Comparison of ENCODE assay signal across 12 cellular contexts in the genomic region with DNA sequence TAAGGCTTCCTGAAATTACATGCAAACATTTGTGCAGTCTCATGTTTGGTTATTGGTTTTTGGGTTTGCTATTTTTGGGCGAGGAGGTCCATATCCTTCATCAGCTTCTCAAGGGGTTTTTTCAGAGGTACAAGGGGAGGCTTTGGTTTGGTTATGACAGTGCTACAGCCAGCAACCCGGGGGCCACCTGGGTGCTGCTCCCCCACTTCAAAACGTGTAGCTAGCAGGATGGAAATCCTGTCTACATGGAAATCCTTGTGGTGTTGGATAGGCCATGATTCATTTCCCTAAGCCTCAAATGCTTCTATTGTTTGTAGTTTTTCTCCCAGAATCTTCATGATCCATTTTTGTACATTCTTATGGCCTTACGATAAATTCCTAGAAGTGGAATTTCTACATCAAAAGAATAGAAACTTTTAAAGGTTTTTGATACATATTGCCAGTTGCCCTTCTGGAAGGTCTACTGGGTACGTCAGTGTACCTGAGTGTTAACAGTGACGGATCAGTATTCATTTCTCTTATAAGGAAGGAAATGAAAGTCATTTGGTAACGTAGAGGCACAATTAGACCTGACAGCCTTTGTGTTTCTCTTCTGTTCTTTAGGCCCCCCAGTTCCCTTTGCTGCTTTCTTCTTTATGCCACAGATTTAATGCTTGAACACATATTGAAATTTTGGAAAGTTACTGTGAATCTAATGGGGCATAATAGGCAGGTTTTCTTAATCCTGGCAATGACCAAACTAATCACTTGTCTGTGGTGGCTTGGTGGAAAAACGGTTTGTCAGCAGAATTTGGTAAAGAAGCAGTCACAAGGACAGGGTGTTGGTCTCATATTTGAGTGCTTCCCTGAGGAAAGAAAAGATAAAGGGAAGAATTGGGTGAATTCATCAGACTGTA.
A peak's percentile ranks its signal among the peaks of the same experiment; 100 is the strongest.
DNase-seq lines count a peak whose midpoint lies in the region; ATAC-seq and TF ChIP-seq lines count a peak whose summit lies in the region.
"Had no signal": no experiment of that assay in that cellular context is flagged by ENCODE, and none has a peak within 500 bp of the region (broad histone marks: within the 10 kb centered on the region; RNA-seq: fewer than 3 reads in every experiment).

No MANE protein-coding gene starts in this region.

- H3K36me3 ChIP-seq in CD4-positive, alpha-beta memory T cell (ENCODE audit: insufficient read depth, low read length) = no peaks in the 10 kb centered on the region
- no peaks in the 10 kb centered on the region for H3K36me3 ChIP-seq in RWPE2 (ENCODE audit: low read depth)
- H3K36me3 ChIP-seq in mucosa of rectum (ENCODE audit: control insufficient read depth in 2 of 2, insufficient read depth in 2 of 2, low read length in 2 of 2) = no peaks in the 10 kb centered on the region
- H3K36me3 ChIP-seq: heart left ventricle, suprapubic skin had no signal

- peak overlapping the region in 1 of 8 donors; percentile 13 for H3K4me3 Mint-ChIP-seq in CD4-positive, alpha-beta memory T cell

- H3K4me1 Mint-ChIP-seq in CD4-positive, alpha-beta memory T cell = peaks cover 27 to 50% (median 39%) of the 10 kb centered on the region in 4 donors

- no peaks in the 10 kb centered on the region for H3K36me3 Mint-ChIP-seq in CD4-positive, alpha-beta memory T cell

- no peak for DNase-seq in CD4-positive, alpha-beta memory T cell
- no peak for DNase-seq in RWPE2 (ENCODE audit: low spot score)
- no peak for DNase-seq in CD1c-positive myeloid dendritic cell (ENCODE audit: extremely low spot score)
- no peak for DNase-seq in T1000 (lab: John Stamatoyannopoulos, UW)
- DNase-seq: DND-41, heart left ventricle had no signal

- no peak for TF ChIP-seq CTCF in RWPE2 (IDR thresholded peaks at IDR 0.05; ENCODE audit: poor library complexity, severe bottlenecking)

- H3K9me3 Mint-ChIP-seq in CD4-positive, alpha-beta memory T cell = no peaks in the 10 kb centered on the region

- peak overlapping the region in 5 of 7 donors; percentile 22 to 80 (median 53) for H3K27ac Mint-ChIP-seq in CD4-positive, alpha-beta memory T cell

- no peaks in the 10 kb centered on the region for H3K27me3 ChIP-seq in CD4-positive, alpha-beta memory T cell (ENCODE audit: insufficient read depth, low read length)
- H3K27me3 ChIP-seq in RWPE2 (ENCODE audit: insufficient read depth, poor library complexity, severe bottlenecking) (no peaks in the 10 kb centered on the region), mucosa of rectum (ENCODE audit: control insufficient read depth in 2 of 2, insufficient read depth in 2 of 2, low read length in 2 of 2) (no peaks in the 10 kb centered on the region)
- H3K27me3 ChIP-seq: heart left ventricle, suprapubic skin had no signal

- H3K4me1 ChIP-seq in CD4-positive, alpha-beta memory T cell (ENCODE audit: insufficient read depth, low read length) = no peaks in the 10 kb centered on the region
- H3K4me1 ChIP-seq in RWPE2 (ENCODE audit: insufficient read depth, poor library complexity, severe bottlenecking) = peaks cover 9% of the 10 kb centered on the region
- H3K4me1 ChIP-seq in mucosa of rectum (ENCODE audit: control insufficient read depth in 2 of 2, insufficient read depth in 2 of 2, low read length in 2 of 2) = peaks cover 28 to 46% of the 10 kb centered on the region in 2 donors

- H3K9ac ChIP-seq in mucosa of rectum (ENCODE audit: low read depth in 1 of 2, low read length in 2 of 2) = peak overlapping the region in 1 of 2 donors; percentile 37

- CTCF ChIA-PET in CD4-positive, alpha-beta memory T cell (lab: Charles Lee; ENCODE audit: partially characterized antibody) = interaction anchor here (1.5 kb wide), 1 partner anchor 10 kb away, joined by 3 read pairs; no protein-coding TSS in a partner anchor

- ATAC-seq in GM19351 (IDR thresholded peaks at IDR 0.05; ENCODE audit: unreplicated experiment) = peak; percentile 82
- ATAC-seq in RWPE2 (ENCODE audit: low read depth) = peak; percentile 44; the same call in 2 of the 3 replicates
- ATAC-seq in GM19397 (IDR thresholded peaks at IDR 0.05; ENCODE audit: unreplicated experiment) = no peak
- no peak for ATAC-seq in GM19328 (IDR thresholded peaks at IDR 0.05; ENCODE audit: unreplicated experiment)
- ATAC-seq: HCT116 had no signal

- no peaks in the 10 kb centered on the region for H3K9me3 ChIP-seq in CD4-positive, alpha-beta memory T cell (ENCODE audit: control insufficient read depth in 1 of 2, low read length in 2 of 2)
- H3K9me3 ChIP-seq in RWPE2 (ENCODE audit: severe bottlenecking) = peaks cover 19% of the 10 kb centered on the region
- H3K9me3 ChIP-seq in mucosa of rectum (ENCODE audit: control insufficient read depth in 2 of 2, low read length in 2 of 2) = no peaks in the 10 kb centered on the region
- H3K9me3 ChIP-seq: heart left ventricle, suprapubic skin had no signal

- H3K4me3 ChIP-seq in CD4-positive, alpha-beta memory T cell (ENCODE audit: low read length in 2 of 2) = no peak overlapping the region
- H3K4me3 ChIP-seq in RWPE2 (ENCODE audit: severe bottlenecking) (no peak overlapping the region), mucosa of rectum (ENCODE audit: low read length in 2 of 2) (no peak overlapping the region)
- H3K4me3 ChIP-seq: heart left ventricle, suprapubic skin had no signal

- H3K27me3 Mint-ChIP-seq in CD4-positive, alpha-beta memory T cell = no peaks in the 10 kb centered on the region

- intact Hi-C loops in CD4-positive, alpha-beta memory T cell (cut with micrococcal nuclease) = no loop called here

- H3K27ac ChIP-seq in CD4-positive, alpha-beta memory T cell (ENCODE audit: low read depth, low read length) = no peak overlapping the region
- H3K27ac ChIP-seq in RWPE2 (ENCODE audit: poor library complexity, severe bottlenecking) (peak overlapping the region; percentile 31), mucosa of rectum (ENCODE audit: low read depth in 2 of 2, low read length in 2 of 2) (peak overlapping the region; percentile 71 to 86)

- POLR2A ChIA-PET in CD4-positive, alpha-beta memory T cell (lab: Charles Lee; ENCODE audit: partially characterized antibody) = no interaction called here

Comparison
In these comparisons a context has a peak if more than half of its experiments do, and no peak if none do; other contexts are left out.
1. ATAC-seq: peak in GM19351 (single experiment) and RWPE2 (single experiment); none in GM19397 (single experiment) and GM19328 (single experiment).